In genomic region chr5:162485666-162486292, GRCh38 we compare ENCODE assay signal across 1 cellular context.
TF ChIP-seq lines count a peak whose summit lies in the region.

No MANE protein-coding gene starts in this region.

TF ChIP-seq in GM12878, 131 proteins besides CTCF, POLR2A, EP300 and RAD21 (continued from another document):
- no peak for TF ChIP-seq STAT1 (conservative IDR thresholded peaks at IDR 0.05)
TF ChIP-seq in GM12878: peak in this region for 0.
